13 cellular contexts compared by ENCODE assay signal in genomic region chr1:45974541-45975269, GRCh38.
A peak's percentile ranks its signal among the peaks of the same experiment; 100 is the strongest.
DNase-seq lines count a peak whose midpoint lies in the region; ATAC-seq, FAIRE-seq and TF ChIP-seq lines count a peak whose summit lies in the region.
"Had no signal": no experiment of that assay in that cellular context is flagged by ENCODE, and none has a peak within 500 bp of the region (broad histone marks: within the 10 kb centered on the region; RNA-seq: fewer than 3 reads in every experiment).

No MANE protein-coding gene starts in this region.

- H3K9me3 ChIP-seq in HepG2 (ENCODE audit: low read length) = no peaks in the 10 kb centered on the region

- ATAC-seq in HepG2 = peak; percentile 80

- H3K9ac ChIP-seq in HepG2 (ENCODE audit: insufficient read depth, low read depth, low read length) = no peak overlapping the region

- TF ChIP-seq EP300 in HepG2 (IDR thresholded peaks at IDR 0.05; ENCODE audit: low read depth in 2 of 2, low read length in 2 of 2) (no peak), HepG2 (CRISPR knock-in tag; IDR thresholded peaks at IDR 0.05; ENCODE audit: borderline replicate concordance) (no peak)

- no peak for TF ChIP-seq CTCF in VCaP (conservative IDR thresholded peaks at IDR 0.05)
- TF ChIP-seq CTCF in HepG2 (CRISPR knock-in tag; IDR thresholded peaks at IDR 0.05) = no peak
- no peak for TF ChIP-seq CTCF in type B pancreatic cell (conservative IDR thresholded peaks at IDR 0.05)

- peaks cover 6 to 16% of the 10 kb centered on the region in 2 experiments; a peak in 4 of 5 replicates for H3K36me3 ChIP-seq in HepG2 (replicated peaks in 1 of 2; ENCODE audit: control insufficient read depth in 1 of 2, insufficient read depth in 2 of 2, low read length in 2 of 2)

- H3K4me2 ChIP-seq in HepG2 (ENCODE audit: low read depth, low read length) = no peak overlapping the region

- CTCF ChIA-PET in HepG2 (lab: Yijun Ruan, JAX; ENCODE audit: low intra/inter-chr PET ratio, low total read pairs) = no interaction called here

- no peak overlapping the region for H2AFZ ChIP-seq in HepG2 (ENCODE audit: low read length)

- FAIRE-seq in HepG2 (lab: Jason Lieb, UNC) = no peak
- FAIRE-seq: endometrium had no signal

- no peak overlapping the region for H3K4me3 Mint-ChIP-seq in type B pancreatic cell

- peaks cover 52% of the 10 kb centered on the region for H3K4me1 ChIP-seq in HepG2 (ENCODE audit: insufficient read depth, low read length)

- H3K27ac ChIP-seq in VCaP (peak overlapping the region; percentile 95), HepG2 (ENCODE audit: extremely low read length, insufficient read depth, low read length) (no peak overlapping the region)

- H3K4me1 Mint-ChIP-seq in type B pancreatic cell (ENCODE audit: unreplicated experiment) = peaks cover 10% of the 10 kb centered on the region

- in situ Hi-C loops in HepG2 (cut with HindIII; ENCODE audit: extremely low pct_ligation_motif_present, low pct_unique_long_range_greater_than_20kb) = no loop called here

- no TSS peak for BruUV-seq in HepG2 (replicated peaks; lab: Mats Ljungman, UMichigan)

- intact Hi-C loops in HepG2 (cut with micrococcal nuclease; ENCODE audit: unreplicated experiment) = no loop called here
- intact Hi-C loops in head of caudate nucleus (cut with DNase I) = no loop called here

- no peak for TF ChIP-seq POLR2A in HepG2 (IDR thresholded peaks at IDR 0.05; ENCODE audit: insufficient read depth in 1 of 2, low read depth in 2 of 2, low read length in 2 of 2)

- H3K27me3 Mint-ChIP-seq in type B pancreatic cell = no peaks in the 10 kb centered on the region

- no peaks in the 10 kb centered on the region for H3K79me2 ChIP-seq in HepG2 (ENCODE audit: insufficient read depth, low read length)

- peaks cover 3% of the 10 kb centered on the region for H3K36me3 Mint-ChIP-seq in type B pancreatic cell

- H4K20me1 ChIP-seq in HepG2 (ENCODE audit: insufficient read depth, low read length) = no peaks in the 10 kb centered on the region

- POLR2A ChIA-PET in HepG2 (lab: Yijun Ruan, JAX) = interaction anchor here (0.7 kb wide), 2 partner anchors 134 to 366 kb away, joined by 3 read pairs; partner anchors contain the start of gene NSUN4

- no peak for TF ChIP-seq RAD21 in HepG2 (CRISPR knock-in tag; IDR thresholded peaks at IDR 0.05)

- DNase-seq in NCI-H1417 (lab: John Stamatoyannopoulos, UW) (peak; percentile 38 to 79 (median 57)), NCI-H1417 treated with DMSO at 0.1 percent for 48 hours (lab: John Stamatoyannopoulos, UW) (no peak), NCI-H1105 treated with DMSO at 0.1 percent for 48 hours (lab: John Stamatoyannopoulos, UW) (peak; percentile 88), HepG2 (ENCODE audit: low spot score) (peak; percentile 43), head of caudate nucleus (no peak), type B pancreatic cell (ENCODE audit: extremely low spot score, unreplicated experiment) (no peak)
- no peak for DNase-seq in activated effector memory CD4-positive, alpha-beta T cell treated with anti-CD3 and anti-CD28 coated beads, Interleukin-2, amount 50 U/mL, for 16 hours
- DNase-seq: 8988T; aorta; retina; stimulated activated CD4-positive, alpha-beta T cell treated with anti-CD3 and anti-CD28 coated beads, Interleukin-4, amount 100 ng/mL, for 4 hours had no signal

- H3K9me3 Mint-ChIP-seq in type B pancreatic cell = no peaks in the 10 kb centered on the region

- no peak overlapping the region for H3K27ac Mint-ChIP-seq in type B pancreatic cell

- H3K27me3 ChIP-seq in HepG2 (ENCODE audit: control insufficient read depth in 1 of 2, insufficient read depth in 2 of 2, low read length in 2 of 2) = no peaks in the 10 kb centered on the region

- WGBS in HepG2 (ENCODE audit: low lambda C conversion rate) = 100% methylated on average over 1 of the region's 1 CpG

- H3K4me3 ChIP-seq in HepG2 (replicated peaks in 1 of 3; ENCODE audit: insufficient read depth in 1 of 3, low read depth in 2 of 3, low read length in 3 of 3) = no peak overlapping the region

TF ChIP-seq in HepG2, 621 proteins besides CTCF, POLR2A, EP300 and RAD21 (continues in another document):
- TF ChIP-seq FUBP1 (CRISPR knock-in tag; IDR thresholded peaks at IDR 0.05; ENCODE audit: borderline replicate concordance) = no peak
- no peak for TF ChIP-seq RFX3 (CRISPR knock-in tag; IDR thresholded peaks at IDR 0.05)
- TF ChIP-seq ARNTL (CRISPR knock-in tag; IDR thresholded peaks at IDR 0.05) = no peak
- TF ChIP-seq U2AF2 (IDR thresholded peaks at IDR 0.05; ENCODE audit: low read depth, low read length) = no peak
- TF ChIP-seq HNF4A (CRISPR knock-in tag; IDR thresholded peaks at IDR 0.05) = peak; percentile 24; the same call in 1 of the 2 replicates
- TF ChIP-seq ZSCAN31 (CRISPR knock-in tag; IDR thresholded peaks at IDR 0.05; ENCODE audit: low read depth) = no peak
- no peak for TF ChIP-seq ZNF263 (CRISPR knock-in tag; IDR thresholded peaks at IDR 0.05)
- TF ChIP-seq RARA (CRISPR knock-in tag; IDR thresholded peaks at IDR 0.05) = 0 out of 2 replicates have a peak, but pooled peaks have one; percentile 1
- TF ChIP-seq ZNF670 (CRISPR knock-in tag; IDR thresholded peaks at IDR 0.05; ENCODE audit: borderline replicate concordance) = no peak
- TF ChIP-seq SKIL (CRISPR knock-in tag; IDR thresholded peaks at IDR 0.05; ENCODE audit: borderline replicate concordance) = no peak
- no peak for TF ChIP-seq ZMYM3 (CRISPR knock-in tag; IDR thresholded peaks at IDR 0.05)
- no peak for TF ChIP-seq CREM (IDR thresholded peaks at IDR 0.05)
- no peak for TF ChIP-seq CREM (CRISPR knock-in tag; IDR thresholded peaks at IDR 0.05)
- TF ChIP-seq ZNF432 (CRISPR knock-in tag; IDR thresholded peaks at IDR 0.05; ENCODE audit: borderline replicate concordance) = no peak
- no peak for TF ChIP-seq DBP (CRISPR knock-in tag; IDR thresholded peaks at IDR 0.05; ENCODE audit: not compliant biosample characterization)
- TF ChIP-seq MTF1 (CRISPR knock-in tag; IDR thresholded peaks at IDR 0.05) = no peak
- TF ChIP-seq KAT8 (CRISPR knock-in tag; IDR thresholded peaks at IDR 0.05) = no peak

Comparison
In these comparisons a context has a peak if more than half of its experiments do, and no peak if none do; other contexts are left out.
1. DNase-seq: peak in NCI-H1417 (3 of 3), NCI-H1105 treated with DMSO at 0.1 percent for 48 hours (single experiment) and HepG2 (single experiment); none in NCI-H1417 treated with DMSO at 0.1 percent for 48 hours (single experiment), head of caudate nucleus (0 of 42), type B pancreatic cell (single experiment) and activated effector memory CD4-positive, alpha-beta T cell treated with anti-CD3 and anti-CD28 coated beads, Interleukin-2, amount 50 U/mL, for 16 hours (single experiment).